18 cellular contexts compared by ENCODE assay signal in genomic region chr2:44663471-44664073, GRCh38.
"Had no signal": no experiment of that assay in that cellular context is flagged by ENCODE, and none has a peak within 500 bp of the region (broad histone marks: within the 10 kb centered on the region; RNA-seq: fewer than 3 reads in every experiment).

No MANE protein-coding gene starts in this region.

- H3K4me1 ChIP-seq: foreskin keratinocyte, psoas muscle, spleen, tibial artery, upper lobe of left lung, uterus had no signal

- H2AFZ ChIP-seq: hepatocyte had no signal

- H3K36me3 ChIP-seq: neutrophil, spleen, tibial artery, upper lobe of left lung, uterus had no signal

- H3K27me3 ChIP-seq: foreskin keratinocyte, hepatocyte, neutrophil, spleen, tibial artery, upper lobe of left lung, uterus had no signal

- H3K4me3 ChIP-seq: hepatocyte, psoas muscle, spleen, tibial artery, upper lobe of left lung, uterus had no signal

- H3K9me3 Mint-ChIP-seq: dendritic cell treated with granulocyte-macrophage colony-stimulating factor and Interleukin-4, amounts not matched to agents 40 ng/mL and 50 ng/mL, for 4 days; nephron progenitor cell; stimulated activated memory B cell treated with anti-CD40 and anti-IgM and Interleukin-4, amounts not matched to agents 10 μg/mL and 1 μg/mL and 100 μg/mL, for 72 hours; stimulated activated naive CD8-positive, alpha-beta T cell treated with anti-CD3 and anti-CD28 coated beads, Interleukin-15, Interleukin-2, amounts not matched to agents 100 ng/mL and 50 ng/mL, for 24 hours had no signal

- H3K9me3 ChIP-seq: neutrophil, psoas muscle, spleen, tibial artery, upper lobe of left lung, uterus had no signal

- H3K4me1 Mint-ChIP-seq: nephron progenitor cell had no signal

- ATAC-seq: foreskin keratinocyte; naive thymus-derived CD4-positive, alpha-beta T cell; psoas muscle; sciatic nerve; stimulated activated memory B cell treated with anti-CD40 and anti-IgM and Interleukin-4, amounts not matched to agents 10 μg/mL and 1 μg/mL and 100 μg/mL, for 72 hours had no signal

- H3K27ac ChIP-seq: foreskin keratinocyte, hepatocyte, neutrophil, psoas muscle, spleen, tibial artery, upper lobe of left lung, uterus had no signal

- H3K27ac Mint-ChIP-seq: dendritic cell treated with granulocyte-macrophage colony-stimulating factor and Interleukin-4, amounts not matched to agents 40 ng/mL and 50 ng/mL, for 4 days; naive thymus-derived CD4-positive, alpha-beta T cell; nephron progenitor cell; stimulated activated memory B cell treated with anti-CD40 and anti-IgM and Interleukin-4, amounts not matched to agents 10 μg/mL and 1 μg/mL and 100 μg/mL, for 72 hours; stimulated activated naive CD8-positive, alpha-beta T cell treated with anti-CD3 and anti-CD28 coated beads, Interleukin-15, Interleukin-2, amounts not matched to agents 100 ng/mL and 50 ng/mL, for 24 hours had no signal

- H3K4me3 Mint-ChIP-seq: dendritic cell treated with granulocyte-macrophage colony-stimulating factor and Interleukin-4, amounts not matched to agents 40 ng/mL and 50 ng/mL, for 4 days; naive thymus-derived CD4-positive, alpha-beta T cell; nephron progenitor cell; stimulated activated memory B cell treated with anti-CD40 and anti-IgM and Interleukin-4, amounts not matched to agents 10 μg/mL and 1 μg/mL and 100 μg/mL, for 72 hours; stimulated activated naive CD8-positive, alpha-beta T cell treated with anti-CD3 and anti-CD28 coated beads, Interleukin-15, Interleukin-2, amounts not matched to agents 100 ng/mL and 50 ng/mL, for 24 hours had no signal

- H3K4me2 ChIP-seq: hepatocyte had no signal

- H3K27me3 Mint-ChIP-seq: naive thymus-derived CD4-positive, alpha-beta T cell; stimulated activated memory B cell treated with anti-CD40 and anti-IgM and Interleukin-4, amounts not matched to agents 10 μg/mL and 1 μg/mL and 100 μg/mL, for 72 hours; stimulated activated naive CD8-positive, alpha-beta T cell treated with anti-CD3 and anti-CD28 coated beads, Interleukin-15, Interleukin-2, amounts not matched to agents 100 ng/mL and 50 ng/mL, for 24 hours had no signal

- DNase-seq: foreskin keratinocyte; head of caudate nucleus; naive thymus-derived CD4-positive, alpha-beta T cell; nephron progenitor cell; psoas muscle; spleen; stimulated activated CD4-positive, alpha-beta T cell treated with anti-CD3 and anti-CD28 coated beads, Interleukin-15, amount 100 ng/mL, for 24 hours; stimulated activated CD4-positive, alpha-beta T cell treated with anti-CD3 and anti-CD28 coated beads, Interleukin-1b, Interleukin-23, amount 100 ng/mL, for 48 hours; stimulated activated CD4-positive, alpha-beta T cell treated with anti-CD3 and anti-CD28 coated beads, Interleukin-4, amount 100 ng/mL, for 24 hours; tibial artery; upper lobe of left lung; uterus had no signal

- H3K79me2 ChIP-seq: hepatocyte had no signal
